ENCODE assay signal across 1 cellular context in genomic region chr12:53998900-53999236, GRCh38.
TF ChIP-seq lines count a peak whose summit lies in the region.

No MANE protein-coding gene starts in this region.

TF ChIP-seq in HCT116, 20 proteins besides CTCF, POLR2A, EP300 and RAD21 (continued from another document):
- TF ChIP-seq MAX (IDR thresholded peaks at IDR 0.05) = no peak
- no peak for TF ChIP-seq ZFX (IDR thresholded peaks at IDR 0.05)
- TF ChIP-seq, protein P1, sequence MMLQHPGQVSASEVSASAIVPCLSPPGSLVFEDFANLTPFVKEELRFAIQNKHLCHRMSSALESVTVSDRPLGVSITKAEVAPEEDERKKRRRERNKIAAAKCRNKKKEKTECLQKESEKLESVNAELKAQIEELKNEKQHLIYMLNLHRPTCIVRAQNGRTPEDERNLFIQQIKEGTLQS (IDR thresholded peaks at IDR 0.05) = no peak
- TF ChIP-seq SP1 (IDR thresholded peaks at IDR 0.05; ENCODE audit: low read depth) = no peak
- TF ChIP-seq CEBPB (IDR thresholded peaks at IDR 0.05; ENCODE audit: low read depth) = no peak
- TF ChIP-seq SRF (IDR thresholded peaks at IDR 0.05; ENCODE audit: low read depth) = no peak
- TF ChIP-seq ELF1 (IDR thresholded peaks at IDR 0.05; ENCODE audit: borderline replicate concordance, low read depth) = no peak
- no peak for TF ChIP-seq EZH2 (IDR thresholded peaks at IDR 0.05)
- TF ChIP-seq JUND (IDR thresholded peaks at IDR 0.05) = no peak
